ENCODE assay signal across 24 cellular contexts in the genomic region with DNA sequence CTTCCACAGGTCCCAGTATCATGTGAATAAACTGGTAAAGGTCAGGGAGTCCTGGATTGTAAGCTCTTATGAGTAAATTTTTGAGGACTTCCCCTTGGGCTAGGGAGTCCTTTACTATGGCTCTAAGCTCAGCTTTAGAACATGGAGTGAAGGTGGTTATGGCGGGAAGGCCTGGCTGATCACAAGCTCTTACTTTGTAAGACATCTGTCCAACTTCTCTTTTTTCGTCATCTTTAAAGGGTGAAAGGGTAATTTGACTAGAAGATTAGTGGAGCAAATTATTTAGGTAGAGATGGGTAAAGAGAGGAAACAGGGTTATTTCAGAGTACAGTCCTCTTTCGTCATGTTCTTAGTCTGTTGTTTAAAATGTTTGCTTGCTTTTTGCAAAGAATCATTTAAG.
DNase-seq lines count a peak whose midpoint lies in the region; ATAC-seq, FAIRE-seq and TF ChIP-seq lines count a peak whose summit lies in the region.
"Had no signal": no experiment of that assay in that cellular context is flagged by ENCODE, and none has a peak within 500 bp of the region (broad histone marks: within the 10 kb centered on the region; RNA-seq: fewer than 3 reads in every experiment).

No MANE protein-coding gene starts in this region.

- intact Hi-C loops in heart right ventricle (cut with DNase I): loop anchor here in 1 of 10 donors (10.0 kb wide), 1 partner anchor 87 kb away; no protein-coding TSS in a partner anchor
- intact Hi-C loops in Right ventricle myocardium superior (cut with DNase I): loop anchor here (5.0 kb wide), 1 partner anchor 125 kb away; no protein-coding TSS in a partner anchor
- intact Hi-C loops in GM12878 (cut with micrococcal nuclease; ENCODE audit: unreplicated experiment): no loop called here

- TF ChIP-seq POLR2A in GM12878 (IDR thresholded peaks at IDR 0.05; ENCODE audit: low read depth, low read length): no peak

- H3K27ac ChIP-seq in heart right ventricle (peak overlapping the region in 8 of 10 donors; percentile 16 to 75 (median 70)), GM12878 (ENCODE audit: control insufficient read depth, insufficient read depth) (no peak overlapping the region; the same call in 1 of the 2 replicates)
- H3K27ac ChIP-seq: WERI-Rb-1 had no signal

- H3K36me3 Mint-ChIP-seq in stimulated activated naive B cell treated with anti-CD40 and anti-IgM and Interleukin-4, amounts not matched to agents 10 μg/mL and 1 μg/mL and 100 μg/mL, for 72 hours: peaks cover 2 to 5% of the 10 kb centered on the region in 2 donors

- no peak overlapping the region for H3K27ac Mint-ChIP-seq in stimulated activated naive B cell treated with anti-CD40 and anti-IgM and Interleukin-4, amounts not matched to agents 10 μg/mL and 1 μg/mL and 100 μg/mL, for 72 hours
- H3K27ac Mint-ChIP-seq: activated CD8-positive, alpha-beta T cell treated with anti-CD3 and anti-CD28 coated beads for 36 hours; activated T-cell treated with anti-CD3 and anti-CD28 coated beads, Interleukin-2, amount 50 U/mL, for 24 hours; nephron progenitor cell; progenitor cell of endocrine pancreas had no signal

- no peak overlapping the region for H3K9ac ChIP-seq in GM12878 (ENCODE audit: control insufficient read depth, insufficient read depth, low read length)

- no peaks in the 10 kb centered on the region for H3K9me3 Mint-ChIP-seq in stimulated activated naive B cell treated with anti-CD40 and anti-IgM and Interleukin-4, amounts not matched to agents 10 μg/mL and 1 μg/mL and 100 μg/mL, for 72 hours
- H3K9me3 Mint-ChIP-seq: activated CD8-positive, alpha-beta T cell treated with anti-CD3 and anti-CD28 coated beads for 36 hours; activated T-cell treated with anti-CD3 and anti-CD28 coated beads, Interleukin-2, amount 50 U/mL, for 24 hours; nephron progenitor cell had no signal

- 92 to 94% methylated on average over 3 of the region's 3 CpGs for WGBS in heart right ventricle, 2 donors
- WGBS in GM12878 (ENCODE audit: insufficient coverage, insufficient replicate concordance, low lambda C conversion rate, missing lambda C conversion rate): 43% methylated on average over 3 of the region's 3 CpGs

- TF ChIP-seq CTCF in heart right ventricle (IDR thresholded peaks at IDR 0.05): no peak
- no peak for TF ChIP-seq CTCF in GM12878 (IDR thresholded peaks at IDR 0.05 in 2 of 3, conservative IDR thresholded peaks at IDR 0.05 in 1 of 3; ENCODE audit: control insufficient read depth in 2 of 3, extremely low read depth in 1 of 3, insufficient read depth in 1 of 3, low read depth in 3 of 3, low read length in 3 of 3)

- no peak overlapping the region for H3K4me3 ChIP-seq in heart right ventricle
- H3K4me3 ChIP-seq in GM12878: no peak overlapping the region

- no peak for FAIRE-seq in GM12878 (lab: Jason Lieb, UNC)
- FAIRE-seq: colon, endometrium, keratinocyte had no signal

- BruUV-seq in GM12878 (replicated peaks; lab: Mats Ljungman, UMichigan): no TSS peak

- H3K27me3 Mint-ChIP-seq in stimulated activated naive B cell treated with anti-CD40 and anti-IgM and Interleukin-4, amounts not matched to agents 10 μg/mL and 1 μg/mL and 100 μg/mL, for 72 hours: no peaks in the 10 kb centered on the region
- H3K27me3 Mint-ChIP-seq: activated CD8-positive, alpha-beta T cell treated with anti-CD3 and anti-CD28 coated beads for 36 hours; activated T-cell treated with anti-CD3 and anti-CD28 coated beads, Interleukin-2, amount 50 U/mL, for 24 hours; progenitor cell of endocrine pancreas had no signal

- peak overlapping the region; percentile 31; the same call in 1 of the 2 replicates for H3K4me2 ChIP-seq in GM12878 (ENCODE audit: control insufficient read depth, insufficient read depth)

- no peaks in the 10 kb centered on the region for H4K20me1 ChIP-seq in GM12878 (ENCODE audit: control insufficient read depth, insufficient read depth)

- H2AFZ ChIP-seq in GM12878 (ENCODE audit: control insufficient read depth, low read depth, low read length): peak overlapping the region; percentile 42; the same call in 1 of the 2 replicates

- H3K36me3 ChIP-seq in heart right ventricle: no peaks in the 10 kb centered on the region
- no peaks in the 10 kb centered on the region for H3K36me3 ChIP-seq in GM12878 (ENCODE audit: control insufficient read depth in 2 of 2, insufficient read depth in 2 of 2, low read length in 1 of 2)
- H3K36me3 ChIP-seq: WERI-Rb-1 had no signal

- no peak overlapping the region for H3K4me3 Mint-ChIP-seq in stimulated activated naive B cell treated with anti-CD40 and anti-IgM and Interleukin-4, amounts not matched to agents 10 μg/mL and 1 μg/mL and 100 μg/mL, for 72 hours
- H3K4me3 Mint-ChIP-seq: activated CD8-positive, alpha-beta T cell treated with anti-CD3 and anti-CD28 coated beads for 36 hours; activated T-cell treated with anti-CD3 and anti-CD28 coated beads, Interleukin-2, amount 50 U/mL, for 24 hours; nephron progenitor cell had no signal

- in situ Hi-C loops in GM12878 (cut with MboI): no loop called here

- CTCF ChIA-PET in GM12878 (lab: Yijun Ruan, JAX): interaction anchor here (0.9 to 1.3 kb wide), 4 partner anchors 36 to 101 kb away, joined by 3 to 4 read pairs (median 4); no protein-coding TSS in a partner anchor

- ATAC-seq in heart right ventricle (no peak), Right ventricle myocardium superior (ENCODE audit: poor library complexity) (no peak), GM12878 (peak; percentile 50), HG03442 (IDR thresholded peaks at IDR 0.05; ENCODE audit: unreplicated experiment) (no peak)
- peak; percentile 91 to 96 for ATAC-seq in stimulated activated naive B cell treated with anti-CD40 and anti-IgM and Interleukin-4, amounts not matched to agents 10 μg/mL and 1 μg/mL and 100 μg/mL, for 72 hours (replicated peaks)
- ATAC-seq: activated CD8-positive, alpha-beta T cell treated with anti-CD3 and anti-CD28 coated beads for 36 hours had no signal

- no peak for TF ChIP-seq RAD21 in GM12878 (IDR thresholded peaks at IDR 0.05; ENCODE audit: insufficient read depth, low read depth, low read length)

- H3K4me1 ChIP-seq in heart right ventricle: peaks cover 9 to 65% (median 53%) of the 10 kb centered on the region in 9 donors
- H3K4me1 ChIP-seq in GM12878 (ENCODE audit: control insufficient read depth, insufficient read depth, low read length): peaks cover 18% of the 10 kb centered on the region

- no peaks in the 10 kb centered on the region for H3K27me3 ChIP-seq in heart right ventricle
- H3K27me3 ChIP-seq in GM12878 (replicated peaks in 1 of 2; ENCODE audit: control insufficient read depth in 2 of 2, insufficient read depth in 2 of 2, low read length in 1 of 2): no peaks in the 10 kb centered on the region

- no peaks in the 10 kb centered on the region for H3K79me2 ChIP-seq in GM12878 (ENCODE audit: control insufficient read depth, insufficient read depth, low read length)

- POLR2A ChIA-PET in GM12878 (lab: Charles Lee): interaction anchor here (0.6 kb wide), 1 partner anchor 24 kb away, joined by 3 read pairs; no protein-coding TSS in a partner anchor

- no peak for TF ChIP-seq EP300 in GM12878 (IDR thresholded peaks at IDR 0.05; ENCODE audit: borderline replicate concordance in 1 of 2, control insufficient read depth in 1 of 2, low read depth in 2 of 2, low read length in 2 of 2)

- SMC1A ChIA-PET in GM12878 (lab: Charles Lee; ENCODE audit: uncharacterized antibody, unreplicated experiment): interaction anchor here (0.7 to 1.8 kb wide), 9 partner anchors 10 to 246 kb away, joined by 3 to 4 read pairs (median 4); no protein-coding TSS in a partner anchor

- DNase-seq in heart right ventricle (no peak), Right ventricle myocardium superior (no peak), NOMO-1 treated with DMSO at 0.1 percent for 48 hours (lab: John Stamatoyannopoulos, UW; ENCODE audit: unreplicated experiment) (peak; percentile 71), GM12878 (ENCODE audit: low read depth, low spot score) (no peak), SHP77 treated with DMSO at 0.1 percent for 48 hours (lab: John Stamatoyannopoulos, UW) (no peak)
- DNase-seq in stimulated activated naive B cell treated with anti-CD40 and anti-IgM and Interleukin-4, amounts not matched to agents 10 μg/mL and 1 μg/mL and 100 μg/mL, for 72 hours: no peak
- DNase-seq in activated CD4-positive, CD25-positive, alpha-beta regulatory T cell treated with anti-CD3 and anti-CD28 coated beads, Interleukin-2, amount 50 U/mL, for 72 hours: no peak
- DNase-seq: ACHN; activated CD8-positive, alpha-beta T cell treated with anti-CD3 and anti-CD28 coated beads for 36 hours; activated naive CD4-positive, alpha-beta T cell treated with anti-CD3 and anti-CD28 coated beads, Interleukin-2, amount 50 U/mL, for 16 hours; activated T-cell treated with anti-CD3 and anti-CD28 coated beads, Interleukin-2, amount 50 U/mL, for 24 hours; DMS 273 treated with DMSO at 0.1 percent for 48 hours; MM.1S; NCI-H1930; NCI-H446; nephron progenitor cell; stimulated activated CD4-positive, alpha-beta T cell treated with anti-CD3 and anti-CD28 coated beads, Interleukin-4, amount 100 ng/mL, for 4 hours; T-helper 2 cell; WERI-Rb-1 had no signal

- RAD21 ChIA-PET in GM12878 (lab: Charles Lee; ENCODE audit: unreplicated experiment): interaction anchor here (1.0 to 1.8 kb wide), 4 partner anchors 77 to 200 kb away, joined by 3 to 6 read pairs (median 4); no protein-coding TSS in a partner anchor

- H3K4me1 Mint-ChIP-seq in stimulated activated naive B cell treated with anti-CD40 and anti-IgM and Interleukin-4, amounts not matched to agents 10 μg/mL and 1 μg/mL and 100 μg/mL, for 72 hours: peaks cover 15 to 28% of the 10 kb centered on the region in 2 donors

- H3K9me3 ChIP-seq in heart right ventricle: peaks cover 0 to 4% (median 0%) of the 10 kb centered on the region in 11 donors
- peaks cover 7% of the 10 kb centered on the region; the same call in 2 of the 3 replicates for H3K9me3 ChIP-seq in GM12878 (replicated peaks; ENCODE audit: control insufficient read depth, insufficient read depth, low read length)

TF ChIP-seq in GM12878, 131 proteins besides CTCF, POLR2A, EP300 and RAD21 (continues in another document):
- TF ChIP-seq IRF3 (IDR thresholded peaks at IDR 0.05) (no peak), CREB1 (IDR thresholded peaks at IDR 0.05; ENCODE audit: low read depth) (0 out of 2 replicates have a peak, but pooled peaks have one; percentile 24), IKZF2 (IDR thresholded peaks at IDR 0.05) (no peak), RCOR1 (conservative IDR thresholded peaks at IDR 0.05; ENCODE audit: low read depth, low read length) (no peak), PML (IDR thresholded peaks at IDR 0.05; ENCODE audit: low read length) (no peak)

Comparison
In these comparisons a context has a peak if more than half of its experiments do, and no peak if none do; other contexts are left out.
1. ATAC-seq: peak in GM12878 (single experiment) and stimulated activated naive B cell treated with anti-CD40 and anti-IgM and Interleukin-4, amounts not matched to agents 10 μg/mL and 1 μg/mL and 100 μg/mL, for 72 hours (2 of 2); none in heart right ventricle (0 of 8), Right ventricle myocardium superior (single experiment) and HG03442 (single experiment).